In the genomic region with DNA sequence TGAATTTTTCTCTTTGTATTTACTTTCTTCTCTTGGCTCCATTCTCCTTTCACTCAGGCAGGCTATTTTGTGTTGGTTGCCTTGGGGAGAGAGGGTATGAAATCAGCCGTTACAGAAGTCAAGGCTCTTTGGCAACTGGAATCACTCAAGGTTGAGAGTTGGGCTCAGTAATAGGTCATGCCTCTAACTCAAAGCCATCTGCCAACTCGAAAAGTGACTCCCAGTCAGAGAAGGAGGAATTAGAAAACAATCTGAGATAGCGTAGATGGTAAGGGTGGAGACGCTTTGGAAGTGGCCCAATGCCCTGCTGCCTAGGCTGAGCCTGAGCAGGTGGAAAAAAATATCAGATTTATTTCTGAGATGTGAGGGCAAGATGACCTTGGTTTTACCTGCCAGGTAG, we compare ENCODE assay signal across 7 cellular contexts.
"Had no signal": no experiment of that assay in that cellular context is flagged by ENCODE, and none has a peak within 500 bp of the region (broad histone marks: within the 10 kb centered on the region; RNA-seq: fewer than 3 reads in every experiment).

No MANE protein-coding gene starts in this region.

- H3K27ac ChIP-seq: HL-60, KMS-11 had no signal

- DNase-seq: IMR-90, KBM-7, KG1 had no signal

- H3K9ac ChIP-seq: KMS-11 had no signal

- H3K4me3 ChIP-seq: K562 had no signal

- H3K4me2 ChIP-seq: KMS-11 had no signal

- ATAC-seq: HepG2, K562 had no signal
